ENCODE assay signal across 2 cellular contexts in the genomic region with DNA sequence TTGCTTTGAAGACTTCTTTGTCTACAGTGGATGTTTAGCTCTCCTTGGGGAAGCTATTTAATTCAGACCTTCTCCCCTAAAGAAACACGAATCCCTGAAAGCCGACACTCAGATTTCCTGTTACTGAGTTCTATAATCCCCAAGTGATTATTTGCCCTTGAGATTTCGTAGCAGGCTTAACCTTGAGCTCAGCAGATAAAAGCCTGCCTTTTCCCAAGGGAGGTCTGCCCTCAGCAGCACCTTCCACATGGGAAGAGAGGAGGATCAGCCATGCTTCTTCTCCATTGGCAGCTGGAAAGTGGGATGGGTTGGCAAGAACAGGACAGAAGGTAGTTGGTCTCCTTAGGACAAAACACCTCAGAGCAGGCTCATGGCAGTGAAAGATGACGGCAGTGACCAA.
TF ChIP-seq lines count a peak whose summit lies in the region.

No MANE protein-coding gene starts in this region.

TF ChIP-seq in HepG2, 621 proteins besides CTCF, POLR2A, EP300 and RAD21:
- TF ChIP-seq, protein P1, sequence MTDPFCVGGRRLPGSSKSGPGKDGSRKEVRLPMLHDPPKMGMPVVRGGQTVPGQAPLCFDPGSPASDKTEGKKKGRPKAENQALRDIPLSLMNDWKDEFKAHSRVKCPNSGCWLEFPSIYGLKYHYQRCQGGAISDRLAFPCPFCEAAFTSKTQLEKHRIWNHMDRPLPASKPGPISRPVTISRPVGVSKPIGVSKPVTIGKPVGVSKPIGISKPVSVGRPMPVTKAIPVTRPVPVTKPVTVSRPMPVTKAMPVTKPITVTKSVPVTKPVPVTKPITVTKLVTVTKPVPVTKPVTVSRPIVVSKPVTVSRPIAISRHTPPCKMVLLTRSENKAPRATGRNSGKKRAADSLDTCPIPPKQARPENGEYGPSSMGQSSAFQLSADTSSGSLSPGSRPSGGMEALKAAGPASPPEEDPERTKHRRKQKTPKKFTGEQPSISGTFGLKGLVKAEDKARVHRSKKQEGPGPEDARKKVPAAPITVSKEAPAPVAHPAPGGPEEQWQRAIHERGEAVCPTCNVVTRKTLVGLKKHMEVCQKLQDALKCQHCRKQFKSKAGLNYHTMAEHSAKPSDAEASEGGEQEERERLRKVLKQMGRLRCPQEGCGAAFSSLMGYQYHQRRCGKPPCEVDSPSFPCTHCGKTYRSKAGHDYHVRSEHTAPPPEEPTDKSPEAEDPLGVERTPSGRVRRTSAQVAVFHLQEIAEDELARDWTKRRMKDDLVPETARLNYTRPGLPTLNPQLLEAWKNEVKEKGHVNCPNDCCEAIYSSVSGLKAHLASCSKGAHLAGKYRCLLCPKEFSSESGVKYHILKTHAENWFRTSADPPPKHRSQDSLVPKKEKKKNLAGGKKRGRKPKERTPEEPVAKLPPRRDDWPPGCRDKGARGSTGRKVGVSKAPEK (CRISPR knock-in tag; IDR thresholded peaks at IDR 0.05; ENCODE audit: borderline replicate concordance): no peak
- TF ChIP-seq ARHGAP35 (CRISPR knock-in tag; IDR thresholded peaks at IDR 0.05; ENCODE audit: borderline replicate concordance) (no peak), ZNF30 (CRISPR knock-in tag; IDR thresholded peaks at IDR 0.05) (no peak), NAIF1 (CRISPR knock-in tag; IDR thresholded peaks at IDR 0.05; ENCODE audit: borderline replicate concordance) (no peak), MTA3 (CRISPR knock-in tag; IDR thresholded peaks at IDR 0.05) (no peak), REXO4 (CRISPR knock-in tag; IDR thresholded peaks at IDR 0.05; ENCODE audit: borderline replicate concordance) (no peak), SP4 (CRISPR knock-in tag; IDR thresholded peaks at IDR 0.05) (no peak), ZMYM4 (CRISPR knock-in tag; IDR thresholded peaks at IDR 0.05) (peak; percentile 41; the same call in 1 of the 2 replicates), THAP11 (CRISPR knock-in tag; IDR thresholded peaks at IDR 0.05) (no peak), REL (CRISPR knock-in tag; conservative IDR thresholded peaks at IDR 0.05) (no peak), TRIM24 (CRISPR knock-in tag; IDR thresholded peaks at IDR 0.05) (no peak), TCF7L2 (IDR thresholded peaks at IDR 0.05; ENCODE audit: low read depth, low read length) (no peak), ZNF562 (CRISPR knock-in tag; IDR thresholded peaks at IDR 0.05; ENCODE audit: borderline replicate concordance) (no peak), POGZ (CRISPR knock-in tag; IDR thresholded peaks at IDR 0.05) (peak; percentile 43; the same call in 1 of the 2 replicates), ZNF781 (CRISPR knock-in tag; IDR thresholded peaks at IDR 0.05; ENCODE audit: borderline replicate concordance, not compliant biosample characterization) (peak; percentile 36), ZFX (CRISPR knock-in tag; IDR thresholded peaks at IDR 0.05; ENCODE audit: low read depth) (no peak)
- TF ChIP-seq, protein P2, sequence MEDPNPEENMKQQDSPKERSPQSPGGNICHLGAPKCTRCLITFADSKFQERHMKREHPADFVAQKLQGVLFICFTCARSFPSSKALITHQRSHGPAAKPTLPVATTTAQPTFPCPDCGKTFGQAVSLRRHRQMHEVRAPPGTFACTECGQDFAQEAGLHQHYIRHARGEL (CRISPR knock-in tag; IDR thresholded peaks at IDR 0.05): no peak
- TF ChIP-seq, protein P3, sequence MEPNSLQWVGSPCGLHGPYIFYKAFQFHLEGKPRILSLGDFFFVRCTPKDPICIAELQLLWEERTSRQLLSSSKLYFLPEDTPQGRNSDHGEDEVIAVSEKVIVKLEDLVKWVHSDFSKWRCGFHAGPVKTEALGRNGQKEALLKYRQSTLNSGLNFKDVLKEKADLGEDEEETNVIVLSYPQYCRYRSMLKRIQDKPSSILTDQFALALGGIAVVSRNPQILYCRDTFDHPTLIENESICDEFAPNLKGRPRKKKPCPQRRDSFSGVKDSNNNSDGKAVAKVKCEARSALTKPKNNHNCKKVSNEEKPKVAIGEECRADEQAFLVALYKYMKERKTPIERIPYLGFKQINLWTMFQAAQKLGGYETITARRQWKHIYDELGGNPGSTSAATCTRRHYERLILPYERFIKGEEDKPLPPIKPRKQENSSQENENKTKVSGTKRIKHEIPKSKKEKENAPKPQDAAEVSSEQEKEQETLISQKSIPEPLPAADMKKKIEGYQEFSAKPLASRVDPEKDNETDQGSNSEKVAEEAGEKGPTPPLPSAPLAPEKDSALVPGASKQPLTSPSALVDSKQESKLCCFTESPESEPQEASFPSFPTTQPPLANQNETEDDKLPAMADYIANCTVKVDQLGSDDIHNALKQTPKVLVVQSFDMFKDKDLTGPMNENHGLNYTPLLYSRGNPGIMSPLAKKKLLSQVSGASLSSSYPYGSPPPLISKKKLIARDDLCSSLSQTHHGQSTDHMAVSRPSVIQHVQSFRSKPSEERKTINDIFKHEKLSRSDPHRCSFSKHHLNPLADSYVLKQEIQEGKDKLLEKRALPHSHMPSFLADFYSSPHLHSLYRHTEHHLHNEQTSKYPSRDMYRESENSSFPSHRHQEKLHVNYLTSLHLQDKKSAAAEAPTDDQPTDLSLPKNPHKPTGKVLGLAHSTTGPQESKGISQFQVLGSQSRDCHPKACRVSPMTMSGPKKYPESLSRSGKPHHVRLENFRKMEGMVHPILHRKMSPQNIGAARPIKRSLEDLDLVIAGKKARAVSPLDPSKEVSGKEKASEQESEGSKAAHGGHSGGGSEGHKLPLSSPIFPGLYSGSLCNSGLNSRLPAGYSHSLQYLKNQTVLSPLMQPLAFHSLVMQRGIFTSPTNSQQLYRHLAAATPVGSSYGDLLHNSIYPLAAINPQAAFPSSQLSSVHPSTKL (CRISPR knock-in tag; IDR thresholded peaks at IDR 0.05): 0 out of 2 replicates have a peak, but pooled peaks have one; percentile 18
- TF ChIP-seq, protein P4, sequence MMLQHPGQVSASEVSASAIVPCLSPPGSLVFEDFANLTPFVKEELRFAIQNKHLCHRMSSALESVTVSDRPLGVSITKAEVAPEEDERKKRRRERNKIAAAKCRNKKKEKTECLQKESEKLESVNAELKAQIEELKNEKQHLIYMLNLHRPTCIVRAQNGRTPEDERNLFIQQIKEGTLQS (CRISPR knock-in tag; IDR thresholded peaks at IDR 0.05): no peak
- TF ChIP-seq, protein P5, sequence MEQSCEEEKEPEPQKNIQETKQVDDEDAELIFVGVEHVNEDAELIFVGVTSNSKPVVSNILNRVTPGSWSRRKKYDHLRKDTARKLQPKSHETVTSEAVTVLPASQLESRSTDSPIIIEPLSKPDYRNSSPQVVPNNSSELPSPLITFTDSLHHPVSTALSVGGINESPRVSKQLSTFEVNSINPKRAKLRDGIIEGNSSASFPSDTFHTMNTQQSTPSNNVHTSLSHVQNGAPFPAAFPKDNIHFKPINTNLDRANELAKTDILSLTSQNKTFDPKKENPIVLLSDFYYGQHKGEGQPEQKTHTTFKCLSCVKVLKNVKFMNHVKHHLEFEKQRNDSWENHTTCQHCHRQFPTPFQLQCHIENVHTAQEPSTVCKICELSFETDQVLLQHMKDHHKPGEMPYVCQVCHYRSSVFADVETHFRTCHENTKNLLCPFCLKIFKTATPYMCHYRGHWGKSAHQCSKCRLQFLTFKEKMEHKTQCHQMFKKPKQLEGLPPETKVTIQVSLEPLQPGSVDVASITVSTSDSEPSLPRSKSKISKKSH (CRISPR knock-in tag; IDR thresholded peaks at IDR 0.05; ENCODE audit: borderline replicate concordance): no peak

TF ChIP-seq in SK-N-SH, 30 proteins besides CTCF, POLR2A, EP300 and RAD21 (continued from another document):
- TF ChIP-seq, protein P6, sequence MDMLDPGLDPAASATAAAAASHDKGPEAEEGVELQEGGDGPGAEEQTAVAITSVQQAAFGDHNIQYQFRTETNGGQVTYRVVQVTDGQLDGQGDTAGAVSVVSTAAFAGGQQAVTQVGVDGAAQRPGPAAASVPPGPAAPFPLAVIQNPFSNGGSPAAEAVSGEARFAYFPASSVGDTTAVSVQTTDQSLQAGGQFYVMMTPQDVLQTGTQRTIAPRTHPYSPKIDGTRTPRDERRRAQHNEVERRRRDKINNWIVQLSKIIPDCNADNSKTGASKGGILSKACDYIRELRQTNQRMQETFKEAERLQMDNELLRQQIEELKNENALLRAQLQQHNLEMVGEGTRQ (IDR thresholded peaks at IDR 0.05; ENCODE audit: borderline replicate concordance, low read depth, low read length): no peak
- no peak for TF ChIP-seq MEF2A (IDR thresholded peaks at IDR 0.05; ENCODE audit: borderline replicate concordance, low read depth)
- TF ChIP-seq SMC3 (IDR thresholded peaks at IDR 0.05; ENCODE audit: low read depth, low read length): no peak
- no peak for TF ChIP-seq RFX5 (IDR thresholded peaks at IDR 0.05; ENCODE audit: low read length)
- TF ChIP-seq EZH2phosphoT487 (IDR thresholded peaks at IDR 0.05; ENCODE audit: borderline replicate concordance, low read depth): no peak
- TF ChIP-seq FOXJ3 (CRISPR knock-in tag; IDR thresholded peaks at IDR 0.05): no peak
- no peak for TF ChIP-seq RXRA (IDR thresholded peaks at IDR 0.05; ENCODE audit: borderline replicate concordance, low read depth)
- no peak for TF ChIP-seq GATA2 (CRISPR knock-in tag; IDR thresholded peaks at IDR 0.05)
- TF ChIP-seq FOSL2 (IDR thresholded peaks at IDR 0.05; ENCODE audit: borderline replicate concordance, low read depth): no peak
- TF ChIP-seq MXI1 (IDR thresholded peaks at IDR 0.05; ENCODE audit: low read depth, low read length): no peak
- no peak for TF ChIP-seq POLR2AphosphoS5 (IDR thresholded peaks at IDR 0.05; ENCODE audit: low read depth, low read length)
- no peak for TF ChIP-seq JUND (IDR thresholded peaks at IDR 0.05)
- TF ChIP-seq, protein P7, sequence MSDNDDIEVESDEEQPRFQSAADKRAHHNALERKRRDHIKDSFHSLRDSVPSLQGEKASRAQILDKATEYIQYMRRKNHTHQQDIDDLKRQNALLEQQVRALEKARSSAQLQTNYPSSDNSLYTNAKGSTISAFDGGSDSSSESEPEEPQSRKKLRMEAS (IDR thresholded peaks at IDR 0.05; ENCODE audit: low read depth): no peak
- TF ChIP-seq TEAD4 (IDR thresholded peaks at IDR 0.05; ENCODE audit: borderline replicate concordance, insufficient read depth): no peak
- TF ChIP-seq, protein P8, sequence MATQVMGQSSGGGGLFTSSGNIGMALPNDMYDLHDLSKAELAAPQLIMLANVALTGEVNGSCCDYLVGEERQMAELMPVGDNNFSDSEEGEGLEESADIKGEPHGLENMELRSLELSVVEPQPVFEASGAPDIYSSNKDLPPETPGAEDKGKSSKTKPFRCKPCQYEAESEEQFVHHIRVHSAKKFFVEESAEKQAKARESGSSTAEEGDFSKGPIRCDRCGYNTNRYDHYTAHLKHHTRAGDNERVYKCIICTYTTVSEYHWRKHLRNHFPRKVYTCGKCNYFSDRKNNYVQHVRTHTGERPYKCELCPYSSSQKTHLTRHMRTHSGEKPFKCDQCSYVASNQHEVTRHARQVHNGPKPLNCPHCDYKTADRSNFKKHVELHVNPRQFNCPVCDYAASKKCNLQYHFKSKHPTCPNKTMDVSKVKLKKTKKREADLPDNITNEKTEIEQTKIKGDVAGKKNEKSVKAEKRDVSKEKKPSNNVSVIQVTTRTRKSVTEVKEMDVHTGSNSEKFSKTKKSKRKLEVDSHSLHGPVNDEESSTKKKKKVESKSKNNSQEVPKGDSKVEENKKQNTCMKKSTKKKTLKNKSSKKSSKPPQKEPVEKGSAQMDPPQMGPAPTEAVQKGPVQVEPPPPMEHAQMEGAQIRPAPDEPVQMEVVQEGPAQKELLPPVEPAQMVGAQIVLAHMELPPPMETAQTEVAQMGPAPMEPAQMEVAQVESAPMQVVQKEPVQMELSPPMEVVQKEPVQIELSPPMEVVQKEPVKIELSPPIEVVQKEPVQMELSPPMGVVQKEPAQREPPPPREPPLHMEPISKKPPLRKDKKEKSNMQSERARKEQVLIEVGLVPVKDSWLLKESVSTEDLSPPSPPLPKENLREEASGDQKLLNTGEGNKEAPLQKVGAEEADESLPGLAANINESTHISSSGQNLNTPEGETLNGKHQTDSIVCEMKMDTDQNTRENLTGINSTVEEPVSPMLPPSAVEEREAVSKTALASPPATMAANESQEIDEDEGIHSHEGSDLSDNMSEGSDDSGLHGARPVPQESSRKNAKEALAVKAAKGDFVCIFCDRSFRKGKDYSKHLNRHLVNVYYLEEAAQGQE (IDR thresholded peaks at IDR 0.05; ENCODE audit: low read depth, low read length): no peak
- TF ChIP-seq TAF1 (IDR thresholded peaks at IDR 0.05; ENCODE audit: borderline replicate concordance, low read depth, low read length): no peak
